Comparison of ENCODE assay signal across 8 cellular contexts in the genomic region with DNA sequence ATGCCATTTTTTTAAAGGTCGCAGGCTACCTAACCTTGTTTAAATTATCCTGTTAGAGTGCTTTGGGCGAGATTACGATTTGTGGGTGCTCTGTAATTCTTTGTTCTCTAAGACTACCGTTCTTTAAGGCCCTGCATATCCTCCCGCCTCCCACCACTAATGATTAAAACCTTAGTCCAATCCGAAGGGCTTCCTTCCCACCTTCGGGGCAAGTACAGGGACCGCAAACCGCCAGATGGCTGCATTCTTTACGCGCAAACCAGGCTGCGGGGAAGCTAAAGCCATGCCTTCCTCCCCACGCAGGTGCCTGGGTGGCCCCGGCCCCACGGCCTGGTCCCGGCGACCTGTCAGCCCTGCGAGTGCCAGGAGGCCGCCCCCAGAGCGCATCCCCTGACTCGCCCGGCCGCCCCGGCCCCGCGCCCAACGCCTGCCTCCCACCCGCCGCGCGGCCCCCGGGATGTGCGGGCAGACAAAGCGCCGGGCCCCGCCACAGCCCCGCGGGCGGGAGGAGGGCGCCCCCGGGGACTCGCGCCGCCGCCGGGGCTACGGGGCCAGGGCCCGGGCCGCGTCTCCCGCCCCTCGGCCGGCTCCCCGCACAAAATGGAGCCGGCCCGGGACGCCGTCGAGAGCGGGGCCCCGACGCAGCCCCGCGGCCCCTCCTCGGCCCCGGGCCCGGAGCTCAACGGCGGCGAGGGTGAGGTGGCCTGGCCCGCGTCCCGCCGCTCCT. TPM values are rescaled to one million over a fixed set of nuclear protein-coding genes. Genes with fewer than 3 reads are reported as not detected.
DNase-seq lines count a peak whose midpoint lies in the region; ATAC-seq and TF ChIP-seq lines count a peak whose summit lies in the region.

No MANE protein-coding gene starts in this region.

- no peaks in the 10 kb centered on the region for H3K36me3 Mint-ChIP-seq in neural crest cell (ENCODE audit: low read depth)

- no peak for TF ChIP-seq EP300 in suprapubic skin (IDR thresholded peaks at IDR 0.05)

- H3K4me1 Mint-ChIP-seq in neural crest cell: peaks cover 26% of the 10 kb centered on the region

- H3K9me3 ChIP-seq in suprapubic skin: no peaks in the 10 kb centered on the region

- TF ChIP-seq POLR2A in suprapubic skin (IDR thresholded peaks at IDR 0.05): no peak

- peak overlapping the region; percentile 95 for H3K27ac ChIP-seq in suprapubic skin

- ATAC-seq in GM19025 (IDR thresholded peaks at IDR 0.05; ENCODE audit: low read depth, unreplicated experiment) (peak; percentile 34), HG03159 (IDR thresholded peaks at IDR 0.05; ENCODE audit: unreplicated experiment) (peak; percentile 32)

- H3K9me3 Mint-ChIP-seq in neural crest cell: no peaks in the 10 kb centered on the region

- peaks cover 31% of the 10 kb centered on the region for H3K4me1 ChIP-seq in suprapubic skin

- H3K36me3 ChIP-seq in suprapubic skin: peaks cover 13% of the 10 kb centered on the region

- DNase-seq in AG20443 (ENCODE audit: low spot score) (peak; percentile 48), RKO (ENCODE audit: low spot score) (peak; percentile 53), activated gamma-delta T cell (lab: John Stamatoyannopoulos, UW) (peak; percentile 36), fibroblast of villous mesenchyme (ENCODE audit: low read depth) (peak; percentile 65), neural crest cell (ENCODE audit: low read depth, low spot score) (peak; percentile 24), suprapubic skin (ENCODE audit: low spot score in 2 of 2) (peak; percentile 74 to 80)

- peaks cover 4% of the 10 kb centered on the region for H3K27me3 Mint-ChIP-seq in neural crest cell (ENCODE audit: low read depth)

- peak overlapping the region; percentile 97 for H3K27ac Mint-ChIP-seq in neural crest cell (ENCODE audit: unreplicated experiment)

- peak overlapping the region; percentile 94 for H3K4me3 Mint-ChIP-seq in neural crest cell

- no peaks in the 10 kb centered on the region for H3K27me3 ChIP-seq in suprapubic skin

- H3K4me3 ChIP-seq in fibroblast of villous mesenchyme (ENCODE audit: low read depth, low read length): peak overlapping the region; percentile 84
- H3K4me3 ChIP-seq in suprapubic skin: peak overlapping the region; percentile 82

- TF ChIP-seq CTCF in fibroblast of villous mesenchyme (IDR thresholded peaks at IDR 0.05; ENCODE audit: insufficient read depth, low read depth, low read length) (no peak), neural crest cell (conservative IDR thresholded peaks at IDR 0.05) (no peak), suprapubic skin (IDR thresholded peaks at IDR 0.05) (no peak)

- WGBS in suprapubic skin: 0% methylated on average over 12 of the region's 74 CpGs

RNA-seq across cellular contexts. Expression of a gene that starts 0.7 kb away (rescaled TPM):
- 11.9 and 28.5 TPM in 2 replicates for total RNA-seq in fibroblast of villous mesenchyme
- total RNA-seq in neural crest cell: 45.6 and 45.7 TPM in 2 replicates
- total RNA-seq in suprapubic skin: 10 to 100 TPM; 13.7 to 27.4 (median 20.8) TPM

Comparison
In these comparisons a context has a peak if more than half of its experiments do, and no peak if none do; other contexts are left out.
1. Peak in every context shown above with its lines: DNase-seq, ATAC-seq, H3K4me3 ChIP-seq and H3K27ac ChIP-seq.
2. DNase-seq: peak in every context shown above with its lines; median percentile 77 in suprapubic skin; 65 in fibroblast of villous mesenchyme; 53 in RKO; 48 in AG20443; 36 in activated gamma-delta T cell; 24 in neural crest cell.